29 cellular contexts compared by ENCODE assay signal in genomic region chr21:31599563-31599962, GRCh38.
"Had no signal": no experiment of that assay in that cellular context is flagged by ENCODE, and none has a peak within 500 bp of the region (broad histone marks: within the 10 kb centered on the region; RNA-seq: fewer than 3 reads in every experiment).

No MANE protein-coding gene starts in this region.

- H3K27me3 ChIP-seq: ascending aorta, breast epithelium, SJCRH30 had no signal

- H3K36me3 ChIP-seq: ascending aorta, breast epithelium, SJCRH30 had no signal

- ATAC-seq: activated CD8-positive, alpha-beta T cell treated with anti-CD3 and anti-CD28 coated beads for 36 hours; activated T-cell treated with anti-CD3 and anti-CD28 coated beads, Interleukin-2, amount 50 U/mL, for 72 hours; activated T-helper 17 cell treated with anti-CD3 and anti-CD28 coated beads, Interleukin-2, amount 50 U/mL, for 72 hours; Panc1 had no signal

- H3K27ac Mint-ChIP-seq: activated CD4-positive, alpha-beta T cell treated with anti-CD3 and anti-CD28 coated beads, Interleukin-2, amount 10 ng/mL, durations not matched to agents 24 days and 14 days; activated CD8-positive, alpha-beta T cell treated with anti-CD3 and anti-CD28 coated beads for 36 hours; activated naive CD8-positive, alpha-beta T cell treated with anti-CD3 and anti-CD28 coated beads for 36 hours; activated T-cell treated with anti-CD3 and anti-CD28 coated beads, Interleukin-2, amount 50 U/mL, for 72 hours; activated T-helper 17 cell treated with anti-CD3 and anti-CD28 coated beads, Interleukin-2, amount 50 U/mL, for 72 hours had no signal

- H3K9me3 ChIP-seq: ascending aorta, SJCRH30 had no signal

- H3K9me3 Mint-ChIP-seq: activated CD4-positive, alpha-beta T cell treated with anti-CD3 and anti-CD28 coated beads, Interleukin-2, amount 10 ng/mL, durations not matched to agents 24 days and 14 days; activated CD8-positive, alpha-beta T cell treated with anti-CD3 and anti-CD28 coated beads for 36 hours; activated T-cell treated with anti-CD3 and anti-CD28 coated beads, Interleukin-2, amount 50 U/mL, for 72 hours; activated T-helper 17 cell treated with anti-CD3 and anti-CD28 coated beads, Interleukin-2, amount 50 U/mL, for 72 hours had no signal

- H3K27me3 Mint-ChIP-seq: activated CD4-positive, alpha-beta T cell treated with anti-CD3 and anti-CD28 coated beads, Interleukin-2, amount 10 ng/mL, durations not matched to agents 24 days and 14 days; activated CD8-positive, alpha-beta T cell treated with anti-CD3 and anti-CD28 coated beads for 36 hours; activated naive CD8-positive, alpha-beta T cell treated with anti-CD3 and anti-CD28 coated beads for 36 hours; activated T-helper 17 cell treated with anti-CD3 and anti-CD28 coated beads, Interleukin-2, amount 50 U/mL, for 72 hours had no signal

- H3K4me3 Mint-ChIP-seq: activated CD4-positive, alpha-beta T cell treated with anti-CD3 and anti-CD28 coated beads, Interleukin-2, amount 10 ng/mL, durations not matched to agents 24 days and 14 days; activated CD8-positive, alpha-beta T cell treated with anti-CD3 and anti-CD28 coated beads for 36 hours; activated naive CD8-positive, alpha-beta T cell treated with anti-CD3 and anti-CD28 coated beads for 36 hours; activated T-cell treated with anti-CD3 and anti-CD28 coated beads, Interleukin-2, amount 50 U/mL, for 72 hours; activated T-helper 17 cell treated with anti-CD3 and anti-CD28 coated beads, Interleukin-2, amount 50 U/mL, for 72 hours had no signal

- DNase-seq: activated CD4-positive, alpha-beta T cell treated with anti-CD3 and anti-CD28 coated beads, Interleukin-2, amount 10 ng/mL, durations not matched to agents 24 days and 14 days; activated CD4-positive, alpha-beta T cell treated with anti-CD3 and anti-CD28 coated beads, Interleukin-2, amount 50 U/mL, for 4 hours; activated CD8-positive, alpha-beta T cell treated with anti-CD3 and anti-CD28 coated beads for 36 hours; activated effector memory CD4-positive, alpha-beta T cell treated with anti-CD3 and anti-CD28 coated beads, Interleukin-2, amount 50 U/mL, for 16 hours; activated naive CD4-positive, alpha-beta T cell; activated naive CD4-positive, alpha-beta T cell treated with anti-CD3 and anti-CD28 coated beads, Interleukin-2, amount 50 U/mL, for 16 hours; activated naive CD8-positive, alpha-beta T cell treated with anti-CD3 and anti-CD28 coated beads for 36 hours; activated T-cell treated with anti-CD3 and anti-CD28 coated beads, Interleukin-2, amount 50 U/mL, for 1 hour; activated T-cell treated with anti-CD3 and anti-CD28 coated beads, Interleukin-2, amount 50 U/mL, for 72 hours; amniotic stem cell; cerebellar nuclear complex; Kasumi-1; KG1; MM.1S; MV-4-11; NCI-H1092; NCI-H1436 treated with DMSO at 0.1 percent for 48 hours; NCI-H1694 treated with DMSO at 0.1 percent for 48 hours; NCI-H2029; NCI-H345; NCI-H524 treated with DMSO at 0.1 percent for 48 hours; SHP77; SJCRH30; T1000 had no signal

- H3K36me3 Mint-ChIP-seq: activated naive CD8-positive, alpha-beta T cell treated with anti-CD3 and anti-CD28 coated beads for 36 hours had no signal

- H3K27ac ChIP-seq: ascending aorta, breast epithelium, SJCRH30, SK-N-MC had no signal

- H3K4me3 ChIP-seq: ascending aorta, breast epithelium, SJCRH30, SK-N-MC had no signal

- H3K4me1 ChIP-seq: ascending aorta, breast epithelium, SJCRH30 had no signal
